8 cellular contexts compared by ENCODE assay signal in the genomic region with DNA sequence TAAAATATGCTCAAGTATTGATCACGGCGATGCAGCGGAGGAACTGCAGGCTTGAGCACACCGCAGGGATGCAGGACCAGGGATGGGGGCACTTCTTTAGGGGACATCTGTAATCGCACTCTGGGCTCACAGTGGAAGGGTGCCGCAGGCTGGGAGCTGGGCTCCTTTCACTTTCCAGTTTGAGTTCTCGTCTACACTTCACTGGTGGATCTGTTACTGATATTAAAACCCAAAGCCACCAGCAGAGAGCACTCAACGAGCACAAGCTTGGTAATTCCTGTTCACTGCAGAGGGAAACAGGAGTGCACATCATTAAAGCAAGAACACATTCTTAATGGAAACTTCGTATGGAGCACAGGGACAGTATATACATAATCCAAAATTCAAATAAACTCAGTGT.
DNase-seq lines count a peak whose midpoint lies in the region; ATAC-seq and TF ChIP-seq lines count a peak whose summit lies in the region.

No MANE protein-coding gene starts in this region.

- no peak overlapping the region for H3K4me3 ChIP-seq in HEK293 (ENCODE audit: low read depth, low read length)
- H3K4me3 ChIP-seq in PC-3 (ENCODE audit: low read length): peak overlapping the region; percentile 38
- H3K4me3 ChIP-seq in parathyroid adenoma (ENCODE audit: low read depth, low read length): no peak overlapping the region

- H3K27me3 ChIP-seq in PC-3 (ENCODE audit: low read length) (no peaks in the 10 kb centered on the region), parathyroid adenoma (ENCODE audit: control insufficient read depth, insufficient read depth, low read length) (no peaks in the 10 kb centered on the region)

- peaks cover 93% of the 10 kb centered on the region for H3K79me2 ChIP-seq in PC-3 (ENCODE audit: low read length)
- peaks cover 21% of the 10 kb centered on the region for H3K79me2 ChIP-seq in parathyroid adenoma

- ATAC-seq in PC-3 (peak; percentile 70), HG03460 (IDR thresholded peaks at IDR 0.05; ENCODE audit: unreplicated experiment) (no peak), HG02884 (IDR thresholded peaks at IDR 0.05; ENCODE audit: unreplicated experiment) (no peak)

- DNase-seq in GM04504 (ENCODE audit: low read depth) (peak; percentile 53), PC-3 (peak; percentile 96), fibroblast of gingiva (ENCODE audit: low read depth) (peak; percentile 68)
- DNase-seq in activated CD4-positive, alpha-beta T cell treated with anti-CD3 and anti-CD28 coated beads, Interleukin-2, amount 50 U/mL, for 1 hour: no peak

- BruUV-seq in PC-3 (replicated peaks; lab: Mats Ljungman, UMichigan): no TSS peak

- H3K27ac ChIP-seq in HEK293 (ENCODE audit: extremely low read depth, low read depth, low read length) (no peak overlapping the region), PC-3 (ENCODE audit: low read length) (no peak overlapping the region), parathyroid adenoma (no peak overlapping the region)

- H3K9me2 ChIP-seq in PC-3 (replicated peaks; ENCODE audit: low read length): no peaks in the 10 kb centered on the region

- no peaks in the 10 kb centered on the region for H3K36me3 ChIP-seq in HEK293 (ENCODE audit: control insufficient read depth in 2 of 2, insufficient read depth in 1 of 2, low read length in 2 of 2)
- H3K36me3 ChIP-seq in PC-3 (ENCODE audit: low read depth, low read length): no peaks in the 10 kb centered on the region
- no peaks in the 10 kb centered on the region for H3K36me3 ChIP-seq in parathyroid adenoma (ENCODE audit: control insufficient read depth, insufficient read depth, low read length)

- H3K9ac ChIP-seq in PC-3 (ENCODE audit: low read length): peak overlapping the region; percentile 1; the same call in 1 of the 2 replicates
- H3K9ac ChIP-seq in parathyroid adenoma: no peak overlapping the region

- POLR2A ChIA-PET in HEK293 (lab: Yijun Ruan, JAX) (no interaction called here), PC-3 (lab: Charles Lee; ENCODE audit: unreplicated experiment) (interaction anchor here (0.5 to 0.6 kb wide), 3 partner anchors 42 to 237 kb away, joined by 3 to 7 read pairs (median 3); no protein-coding TSS in a partner anchor)

- intact Hi-C loops in PC-3 (cut with micrococcal nuclease): loop anchor here (1.0 to 5.0 kb wide), 6 partner anchors 34 to 263 kb away; no protein-coding TSS in a partner anchor

- H3K4me1 ChIP-seq in HEK293 (ENCODE audit: control insufficient read depth, insufficient read depth, low read length): peaks cover 10% of the 10 kb centered on the region
- H3K4me1 ChIP-seq in PC-3 (ENCODE audit: insufficient read depth, low read length): peaks cover 52% of the 10 kb centered on the region
- no peaks in the 10 kb centered on the region for H3K4me1 ChIP-seq in parathyroid adenoma

- no peaks in the 10 kb centered on the region for H3K9me3 ChIP-seq in HEK293 (ENCODE audit: control insufficient read depth, insufficient read depth, low read depth, low read length)
- H3K9me3 ChIP-seq in PC-3 (ENCODE audit: low read length): no peaks in the 10 kb centered on the region
- H3K9me3 ChIP-seq in parathyroid adenoma (ENCODE audit: control insufficient read depth, low read length): no peaks in the 10 kb centered on the region

- TF ChIP-seq CTCF in HEK293 (tag by site-specific recombination; IDR thresholded peaks at IDR 0.05): no peak
- peak; percentile 99 for TF ChIP-seq CTCF in PC-3 (conservative IDR thresholded peaks at IDR 0.05; ENCODE audit: low read depth, low read length)
- TF ChIP-seq CTCF in parathyroid adenoma (IDR thresholded peaks at IDR 0.05): peak; percentile 32

- H4K20me1 ChIP-seq in PC-3 (ENCODE audit: low read length): peaks cover 23% of the 10 kb centered on the region; the same call in 1 of the 2 replicates

- CTCF ChIA-PET in HEK293 (lab: Yijun Ruan, JAX) (interaction anchor here (0.6 to 3.0 kb wide), 17 partner anchors 9 to 828 kb away, joined by 3 to 29 read pairs (median 3); no protein-coding TSS in a partner anchor), PC-3 (lab: Charles Lee) (interaction anchor here (0.5 to 2.5 kb wide), 24 partner anchors 8 to 271 kb away, joined by 3 to 31 read pairs (median 4); no protein-coding TSS in a partner anchor)

- peak overlapping the region; percentile 65 for H3K4me2 ChIP-seq in PC-3 (ENCODE audit: low read length)
- no peak overlapping the region for H3K4me2 ChIP-seq in parathyroid adenoma (ENCODE audit: low read length)

- H3F3A ChIP-seq in PC-3 (ENCODE audit: low read length, unreplicated experiment): no peaks in the 10 kb centered on the region

- H2AFZ ChIP-seq in PC-3 (ENCODE audit: low read length): peak overlapping the region; percentile 4; the same call in 1 of the 2 replicates
- no peak overlapping the region for H2AFZ ChIP-seq in parathyroid adenoma

TF ChIP-seq in HEK293, 187 proteins besides CTCF, POLR2A, EP300 and RAD21:
- TF ChIP-seq HOXC10 (CRISPR knock-in tag; IDR thresholded peaks at IDR 0.05): no peak
- TF ChIP-seq ZNF654 (tag by site-specific recombination; IDR thresholded peaks at IDR 0.05; ENCODE audit: low read depth): peak; percentile 47
- TF ChIP-seq ZSCAN30 (tag by site-specific recombination; IDR thresholded peaks at IDR 0.05): peak; percentile 43; the same call in 1 of the 2 replicates
- 0 out of 2 replicates have a peak, but pooled peaks have one; percentile 24 for TF ChIP-seq IKZF3 (tag by site-specific recombination; IDR thresholded peaks at IDR 0.05)
- 0 out of 2 replicates have a peak, but pooled peaks have one; percentile 43 for TF ChIP-seq ZBTB17 (tag by site-specific recombination; IDR thresholded peaks at IDR 0.05)
- peak; percentile 34; the same call in 1 of the 2 replicates for TF ChIP-seq TRIM28 (IDR thresholded peaks at IDR 0.05; ENCODE audit: borderline replicate concordance, low read length)
